1 cellular context compared by ENCODE assay signal in genomic region chr16:4330277-4330882, GRCh38.
TF ChIP-seq lines count a peak whose summit lies in the region.

No MANE protein-coding gene starts in this region.

TF ChIP-seq in HepG2, 621 proteins besides CTCF, POLR2A, EP300 and RAD21 (continued from another document and continues in another):
- TF ChIP-seq NKX3-1 (CRISPR knock-in tag; IDR thresholded peaks at IDR 0.05) (no peak), MXD1 (CRISPR knock-in tag; IDR thresholded peaks at IDR 0.05) (no peak), IKZF5 (CRISPR knock-in tag; IDR thresholded peaks at IDR 0.05) (no peak), ZSCAN5A (CRISPR knock-in tag; IDR thresholded peaks at IDR 0.05; ENCODE audit: borderline replicate concordance) (no peak), MEIS1 (CRISPR knock-in tag; IDR thresholded peaks at IDR 0.05; ENCODE audit: borderline replicate concordance) (no peak), LCORL (IDR thresholded peaks at IDR 0.05) (no peak), LCORL (CRISPR knock-in tag; IDR thresholded peaks at IDR 0.05) (no peak), SSRP1 (CRISPR knock-in tag; IDR thresholded peaks at IDR 0.05) (0 out of 2 replicates have a peak, but pooled peaks have one; percentile 60), XRCC5 (optimal IDR thresholded peaks at IDR 0.05; ENCODE audit: low read length) (peak; percentile 73), ZNF724P (CRISPR knock-in tag; IDR thresholded peaks at IDR 0.05; ENCODE audit: borderline replicate concordance) (no peak), FOXM1 (CRISPR knock-in tag; IDR thresholded peaks at IDR 0.05) (no peak), PRMT3 (CRISPR knock-in tag; IDR thresholded peaks at IDR 0.05; ENCODE audit: borderline replicate concordance, low read depth) (no peak), ETV5 (CRISPR knock-in tag; IDR thresholded peaks at IDR 0.05; ENCODE audit: borderline replicate concordance) (no peak), KLF9 (CRISPR knock-in tag; IDR thresholded peaks at IDR 0.05; ENCODE audit: low read depth) (no peak), ZNF331 (CRISPR knock-in tag; IDR thresholded peaks at IDR 0.05) (no peak), BCLAF1 (IDR thresholded peaks at IDR 0.05) (no peak), THAP7 (CRISPR knock-in tag; IDR thresholded peaks at IDR 0.05) (no peak), ZBTB7A (CRISPR knock-in tag; IDR thresholded peaks at IDR 0.05) (no peak), PLSCR1 (CRISPR knock-in tag; IDR thresholded peaks at IDR 0.05; ENCODE audit: borderline replicate concordance) (no peak), ZNF773 (CRISPR knock-in tag; IDR thresholded peaks at IDR 0.05; ENCODE audit: borderline replicate concordance) (no peak), CAMTA2 (CRISPR knock-in tag; IDR thresholded peaks at IDR 0.05; ENCODE audit: borderline replicate concordance) (no peak), MBD4 (IDR thresholded peaks at IDR 0.05; ENCODE audit: borderline replicate concordance, low read length) (no peak), KLF6 (CRISPR knock-in tag; IDR thresholded peaks at IDR 0.05) (no peak), SIX4 (CRISPR knock-in tag; IDR thresholded peaks at IDR 0.05) (no peak), TCF7 (IDR thresholded peaks at IDR 0.05; ENCODE audit: low read depth) (no peak), SMAD3 (CRISPR knock-in tag; IDR thresholded peaks at IDR 0.05) (no peak), PAX8 (CRISPR knock-in tag; IDR thresholded peaks at IDR 0.05; ENCODE audit: borderline replicate concordance) (no peak), ZNF564 (CRISPR knock-in tag; IDR thresholded peaks at IDR 0.05) (no peak), GMEB1 (CRISPR knock-in tag; IDR thresholded peaks at IDR 0.05; ENCODE audit: borderline replicate concordance) (no peak), RXRB (CRISPR knock-in tag; IDR thresholded peaks at IDR 0.05; ENCODE audit: borderline replicate concordance) (peak; percentile 54; the same call in 1 of the 2 replicates), SP5 (CRISPR knock-in tag; IDR thresholded peaks at IDR 0.05; ENCODE audit: borderline replicate concordance, low read depth) (no peak), ZNF749 (CRISPR knock-in tag; IDR thresholded peaks at IDR 0.05; ENCODE audit: borderline replicate concordance) (no peak), ZNF672 (CRISPR knock-in tag; IDR thresholded peaks at IDR 0.05) (no peak), SALL1 (CRISPR knock-in tag; IDR thresholded peaks at IDR 0.05) (0 out of 2 replicates have a peak, but pooled peaks have one; percentile 35), TOPORS (CRISPR knock-in tag; IDR thresholded peaks at IDR 0.05) (no peak), SOX5 (CRISPR knock-in tag; IDR thresholded peaks at IDR 0.05; ENCODE audit: borderline replicate concordance) (peak; percentile 42; the same call in 1 of the 2 replicates), GZF1 (CRISPR knock-in tag; IDR thresholded peaks at IDR 0.05) (no peak), ZFP36L1 (CRISPR knock-in tag; IDR thresholded peaks at IDR 0.05) (no peak), SIN3B (IDR thresholded peaks at IDR 0.05; ENCODE audit: low read length) (no peak), IRF9 (CRISPR knock-in tag; IDR thresholded peaks at IDR 0.05; ENCODE audit: borderline replicate concordance) (no peak), NCOA5 (CRISPR knock-in tag; IDR thresholded peaks at IDR 0.05) (no peak), PAXIP1 (CRISPR knock-in tag; conservative IDR thresholded peaks at IDR 0.05) (no peak), WIZ (CRISPR knock-in tag; IDR thresholded peaks at IDR 0.05) (no peak), MYPOP (CRISPR knock-in tag; IDR thresholded peaks at IDR 0.05) (no peak), TCF7L2 (IDR thresholded peaks at IDR 0.05; ENCODE audit: low read depth, low read length) (no peak), KAT7 (CRISPR knock-in tag; IDR thresholded peaks at IDR 0.05; ENCODE audit: borderline replicate concordance) (0 out of 2 replicates have a peak, but pooled peaks have one; percentile 51), KDM3A (CRISPR knock-in tag; IDR thresholded peaks at IDR 0.05; ENCODE audit: low read depth) (peak; percentile 30; the same call in 1 of the 2 replicates), MAZ (IDR thresholded peaks at IDR 0.05; ENCODE audit: borderline replicate concordance, low read depth, low read length) (0 out of 2 replicates have a peak, but pooled peaks have one; percentile 27), MAZ (CRISPR knock-in tag; IDR thresholded peaks at IDR 0.05; ENCODE audit: low read depth) (0 out of 2 replicates have a peak, but pooled peaks have one; percentile 24), ZSCAN25 (CRISPR knock-in tag; IDR thresholded peaks at IDR 0.05) (0 out of 2 replicates have a peak, but pooled peaks have one; percentile 36), ZNF558 (CRISPR knock-in tag; IDR thresholded peaks at IDR 0.05; ENCODE audit: borderline replicate concordance) (no peak), ZNF143 (CRISPR knock-in tag; IDR thresholded peaks at IDR 0.05) (no peak), KDM6A (CRISPR knock-in tag; IDR thresholded peaks at IDR 0.05; ENCODE audit: low read depth) (no peak), KLF13 (CRISPR knock-in tag; IDR thresholded peaks at IDR 0.05) (no peak), ZNF124 (CRISPR knock-in tag; IDR thresholded peaks at IDR 0.05) (no peak), ZNF501 (CRISPR knock-in tag; IDR thresholded peaks at IDR 0.05) (no peak; the same call in 1 of the 2 replicates), ZNF709 (CRISPR knock-in tag; IDR thresholded peaks at IDR 0.05) (no peak), ZNF136 (CRISPR knock-in tag; IDR thresholded peaks at IDR 0.05; ENCODE audit: low read depth) (no peak), FOXK1 (CRISPR knock-in tag; IDR thresholded peaks at IDR 0.05; ENCODE audit: borderline replicate concordance, low read depth) (no peak), ZFP62 (CRISPR knock-in tag; IDR thresholded peaks at IDR 0.05) (no peak), CBX2 (IDR thresholded peaks at IDR 0.05; ENCODE audit: low read depth, low read length) (no peak), CBX2 (CRISPR knock-in tag; IDR thresholded peaks at IDR 0.05; ENCODE audit: low read depth) (no peak)
